10 cellular contexts compared by ENCODE assay signal in the genomic region with DNA sequence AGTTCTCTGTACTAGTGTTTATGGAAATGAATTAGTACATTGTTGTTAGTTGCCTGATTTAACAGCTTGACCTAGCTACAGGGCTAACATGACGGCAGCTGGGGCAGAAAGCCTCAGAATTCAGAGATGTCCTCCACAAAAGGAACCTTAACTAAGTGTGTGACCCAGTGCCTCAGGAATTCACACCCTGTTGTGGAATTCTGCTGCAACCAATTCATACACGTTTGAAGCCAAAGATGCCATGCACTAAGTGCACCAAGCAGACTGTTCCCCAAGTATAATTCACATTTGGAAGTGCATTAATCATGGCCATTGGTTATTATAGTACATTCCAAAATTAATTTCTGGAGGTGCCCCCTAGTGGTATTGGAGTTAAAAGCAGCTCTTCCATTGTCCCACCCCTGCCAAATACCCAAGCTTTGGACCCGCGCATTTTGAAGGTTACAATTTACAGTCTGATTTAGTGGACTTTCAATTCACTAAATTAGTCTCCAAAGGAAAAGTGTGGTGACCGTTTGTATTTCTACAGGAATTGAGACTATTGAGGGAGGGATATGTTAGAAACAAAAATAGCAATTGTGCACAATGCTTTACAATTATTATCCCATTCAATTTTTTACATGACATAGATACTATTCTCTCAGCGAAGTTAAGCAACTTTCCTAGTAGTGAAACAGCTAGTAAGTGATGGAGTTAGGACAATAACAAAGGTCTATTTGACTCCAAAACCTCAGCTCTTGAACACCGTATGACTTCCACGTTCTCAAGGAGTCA.
DNase-seq lines count a peak whose midpoint lies in the region; ATAC-seq and TF ChIP-seq lines count a peak whose summit lies in the region.
"Had no signal": no experiment of that assay in that cellular context is flagged by ENCODE, and none has a peak within 500 bp of the region (broad histone marks: within the 10 kb centered on the region; RNA-seq: fewer than 3 reads in every experiment).

No MANE protein-coding gene starts in this region.

- no peak overlapping the region for H3K4me3 Mint-ChIP-seq in CD14-positive monocyte

- no peaks in the 10 kb centered on the region for H3K27me3 Mint-ChIP-seq in CD14-positive monocyte (ENCODE audit: low read depth in 3 of 3)

- no peaks in the 10 kb centered on the region for H3K36me3 Mint-ChIP-seq in CD14-positive monocyte

- no peak overlapping the region for H3K27ac ChIP-seq in HEK293 (ENCODE audit: extremely low read depth, low read depth, low read length)
- H3K27ac ChIP-seq in WERI-Rb-1 = no peak overlapping the region
- H3K27ac ChIP-seq: epithelial cell of prostate had no signal

- ATAC-seq in HG02870 (IDR thresholded peaks at IDR 0.05; ENCODE audit: unreplicated experiment) = no peak

- H3K4me1 ChIP-seq in HEK293 (ENCODE audit: control insufficient read depth, insufficient read depth, low read length) = no peaks in the 10 kb centered on the region

- no peak for DNase-seq in CD14-positive monocyte (ENCODE audit: low spot score)
- no peak for DNase-seq in WERI-Rb-1
- DNase-seq in kidney epithelial cell (ENCODE audit: low read depth) = no peak
- no peak for DNase-seq in dedifferentiated amniotic fluid mesenchymal stem cell (ENCODE audit: extremely low spot score)
- no peak for DNase-seq in NK-92 treated with Interleukin-12 subunit alpha and Interleukin-12 subunit beta, amount 100 ng/mL, for 24 hours (lab: John Stamatoyannopoulos, UW)
- DNase-seq in SK-N-DZ (ENCODE audit: low spot score) = no peak
- DNase-seq: activated CD4-positive, alpha-beta T cell treated with anti-CD3 and anti-CD28 coated beads for 48 hours had no signal

- H3K36me3 ChIP-seq in HEK293 (ENCODE audit: control insufficient read depth in 2 of 2, insufficient read depth in 1 of 2, low read length in 2 of 2) = no peaks in the 10 kb centered on the region
- H3K36me3 ChIP-seq in WERI-Rb-1 = no peaks in the 10 kb centered on the region
- no peaks in the 10 kb centered on the region for H3K36me3 ChIP-seq in kidney epithelial cell (ENCODE audit: control insufficient read depth, insufficient read depth, low read length)

- H3K27me3 ChIP-seq in WERI-Rb-1 (ENCODE audit: insufficient read depth, low read depth, severe bottlenecking) (peaks cover 12% of the 10 kb centered on the region), kidney epithelial cell (ENCODE audit: control insufficient read depth, insufficient read depth, low read length) (no peaks in the 10 kb centered on the region)

- TF ChIP-seq CTCF in CD14-positive monocyte (IDR thresholded peaks at IDR 0.05) (peak; percentile 48), HEK293 (tag by site-specific recombination; IDR thresholded peaks at IDR 0.05) (no peak), WERI-Rb-1 (IDR thresholded peaks at IDR 0.05; ENCODE audit: low read depth, low read length) (peak; percentile 36; the same call in 1 of the 2 replicates), kidney epithelial cell (IDR thresholded peaks at IDR 0.05; ENCODE audit: insufficient read depth, low read length, poor library complexity, severe bottlenecking) (peak; percentile 59)

- no peak overlapping the region for H3K27ac Mint-ChIP-seq in CD14-positive monocyte

- CTCF ChIA-PET in HEK293 (lab: Yijun Ruan, JAX) = interaction anchor here (0.6 to 3.1 kb wide), 30 partner anchors 9 to 675 kb away, joined by 3 to 30 read pairs (median 4); a partner anchor contains a TSS

- H3K4me3 ChIP-seq in HEK293 (ENCODE audit: low read depth, low read length) (no peak overlapping the region), WERI-Rb-1 (ENCODE audit: low read depth, low read length) (no peak overlapping the region), kidney epithelial cell (ENCODE audit: low read depth, low read length) (no peak overlapping the region)

- no peaks in the 10 kb centered on the region for H3K4me1 Mint-ChIP-seq in CD14-positive monocyte

- POLR2A ChIA-PET in HEK293 (lab: Yijun Ruan, JAX) = no interaction called here

- intact Hi-C loops in CD14-positive monocyte (cut with micrococcal nuclease) = no loop called here

- no peaks in the 10 kb centered on the region for H3K9me3 ChIP-seq in HEK293 (ENCODE audit: control insufficient read depth, insufficient read depth, low read depth, low read length)
- H3K9me3 ChIP-seq in WERI-Rb-1 (ENCODE audit: severe bottlenecking) = no peaks in the 10 kb centered on the region

- peaks cover 0 to 8% (median 4%) of the 10 kb centered on the region in 7 donors for H3K9me3 Mint-ChIP-seq in CD14-positive monocyte

TF ChIP-seq in HEK293, 187 proteins besides CTCF, POLR2A, EP300 and RAD21:
- no peak for TF ChIP-seq SETDB1 (IDR thresholded peaks at IDR 0.05; ENCODE audit: insufficient read length, low read length)
- TF ChIP-seq ZNF341 (tag by site-specific recombination; IDR thresholded peaks at IDR 0.05; ENCODE audit: low read depth) = peak; percentile 91
- TF ChIP-seq, protein P1, sequence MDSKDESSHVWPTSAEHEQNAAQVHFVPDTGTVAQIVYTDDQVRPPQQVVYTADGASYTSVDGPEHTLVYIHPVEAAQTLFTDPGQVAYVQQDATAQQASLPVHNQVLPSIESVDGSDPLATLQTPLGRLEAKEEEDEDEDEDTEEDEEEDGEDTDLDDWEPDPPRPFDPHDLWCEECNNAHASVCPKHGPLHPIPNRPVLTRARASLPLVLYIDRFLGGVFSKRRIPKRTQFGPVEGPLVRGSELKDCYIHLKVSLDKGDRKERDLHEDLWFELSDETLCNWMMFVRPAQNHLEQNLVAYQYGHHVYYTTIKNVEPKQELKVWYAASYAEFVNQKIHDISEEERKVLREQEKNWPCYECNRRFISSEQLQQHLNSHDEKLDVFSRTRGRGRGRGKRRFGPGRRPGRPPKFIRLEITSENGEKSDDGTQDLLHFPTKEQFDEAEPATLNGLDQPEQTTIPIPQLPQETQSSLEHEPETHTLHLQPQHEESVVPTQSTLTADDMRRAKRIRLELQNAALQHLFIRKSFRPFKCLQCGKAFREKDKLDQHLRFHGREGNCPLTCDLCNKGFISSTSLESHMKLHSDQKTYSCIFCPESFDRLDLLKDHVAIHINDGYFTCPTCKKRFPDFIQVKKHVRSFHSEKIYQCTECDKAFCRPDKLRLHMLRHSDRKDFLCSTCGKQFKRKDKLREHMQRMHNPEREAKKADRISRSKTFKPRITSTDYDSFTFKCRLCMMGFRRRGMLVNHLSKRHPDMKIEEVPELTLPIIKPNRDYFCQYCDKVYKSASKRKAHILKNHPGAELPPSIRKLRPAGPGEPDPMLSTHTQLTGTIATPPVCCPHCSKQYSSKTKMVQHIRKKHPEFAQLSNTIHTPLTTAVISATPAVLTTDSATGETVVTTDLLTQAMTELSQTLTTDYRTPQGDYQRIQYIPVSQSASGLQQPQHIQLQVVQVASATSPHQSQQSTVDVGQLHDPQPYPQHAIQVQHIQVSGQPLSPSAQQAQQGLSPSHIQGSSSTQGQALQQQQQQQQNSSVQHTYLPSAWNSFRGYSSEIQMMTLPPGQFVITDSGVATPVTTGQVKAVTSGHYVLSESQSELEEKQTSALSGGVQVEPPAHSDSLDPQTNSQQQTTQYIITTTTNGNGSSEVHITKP (tag by site-specific recombination; IDR thresholded peaks at IDR 0.05) = peak; percentile 74
- TF ChIP-seq ZNF529 (tag by site-specific recombination; IDR thresholded peaks at IDR 0.05; ENCODE audit: insufficient replicate concordance) = peak; percentile 16
- 0 out of 2 replicates have a peak, but pooled peaks have one; percentile 9 for TF ChIP-seq ZXDB (tag by site-specific recombination; IDR thresholded peaks at IDR 0.05)
